Comparison of ENCODE assay signal across 10 cellular contexts in genomic region chr3:59772416-59773408, GRCh38.
DNase-seq lines count a peak whose midpoint lies in the region; ATAC-seq and TF ChIP-seq lines count a peak whose summit lies in the region.
"Had no signal": no experiment of that assay in that cellular context is flagged by ENCODE, and none has a peak within 500 bp of the region (broad histone marks: within the 10 kb centered on the region; RNA-seq: fewer than 3 reads in every experiment).

No MANE protein-coding gene starts in this region.

- intact Hi-C loops in IMR-90 (cut with micrococcal nuclease): loop anchor here (10.0 kb wide), 2 partner anchors 138 to 348 kb away; no protein-coding TSS in a partner anchor

- peaks cover 23% of the 10 kb centered on the region for H3K9me1 ChIP-seq in IMR-90 (ENCODE audit: insufficient read depth, low read length)

- CTCF ChIA-PET in IMR-90 (lab: Yijun Ruan, JAX): interaction anchor here (0.7 to 1.0 kb wide), 2 partner anchors 9 to 85 kb away, joined by 3 to 4 read pairs; no protein-coding TSS in a partner anchor
- CTCF ChIA-PET in activated CD4-positive, alpha-beta T cell treated with anti-CD3 and anti-CD28 coated beads, Interleukin-2, amount 10 ng/mL, durations not matched to agents 7 days and 5 days (lab: Charles Lee): interaction anchor here (0.6 to 1.5 kb wide), 5 partner anchors 11 to 459 kb away, joined by 3 to 4 read pairs (median 3); no protein-coding TSS in a partner anchor

- peak overlapping the region; percentile 35; the same call in 2 of the 3 replicates for H2BK15ac ChIP-seq in IMR-90 (ENCODE audit: low read depth, low read length)

- H3K27me3 ChIP-seq in IMR-90 (ENCODE audit: control insufficient read depth, insufficient read depth, low read length): no peaks in the 10 kb centered on the region

- peaks cover 15% of the 10 kb centered on the region for H3K4me1 ChIP-seq in IMR-90 (ENCODE audit: control insufficient read depth, insufficient read depth, low read length)

- no peak overlapping the region for H3K4me3 ChIP-seq in IMR-90 (ENCODE audit: insufficient read depth, low read depth, low read length)
- H3K4me3 ChIP-seq: SK-N-MC had no signal

- peak overlapping the region; percentile 88; the same call in 1 of the 2 replicates for H2AK5ac ChIP-seq in IMR-90 (ENCODE audit: low read depth, low read length)

- H3K36me3 Mint-ChIP-seq in activated CD4-positive, alpha-beta T cell treated with anti-CD3 and anti-CD28 coated beads, Interleukin-2, amount 10 ng/mL, durations not matched to agents 7 days and 5 days (ENCODE audit: low read depth): peaks cover 32% of the 10 kb centered on the region
- no peaks in the 10 kb centered on the region for H3K36me3 Mint-ChIP-seq in brain

- ATAC-seq in IMR-90 (ENCODE audit: low read depth) (no peak), GM19397 (IDR thresholded peaks at IDR 0.05; ENCODE audit: unreplicated experiment) (no peak), HG03108 (IDR thresholded peaks at IDR 0.05; ENCODE audit: unreplicated experiment) (no peak), GM18909 (IDR thresholded peaks at IDR 0.05; ENCODE audit: poor library complexity, unreplicated experiment) (no peak)

- DNase-seq in IMR-90: no peak
- DNase-seq in activated CD4-positive, alpha-beta T cell treated with anti-CD3 and anti-CD28 coated beads, Interleukin-2, amount 10 ng/mL, durations not matched to agents 7 days and 5 days: peak; percentile 82
- peak; percentile 47 for DNase-seq in stimulated activated CD8-positive, alpha-beta memory T cell treated with anti-CD3 and anti-CD28 coated beads, Interleukin-4, amount 100 ng/mL, for 48 hours
- DNase-seq: caudate nucleus, head of caudate nucleus had no signal

- peak overlapping the region; percentile 73 for H4K91ac ChIP-seq in IMR-90 (ENCODE audit: insufficient read depth, low read depth, low read length)

- TF ChIP-seq CTCF in IMR-90 (conservative IDR thresholded peaks at IDR 0.05; ENCODE audit: low read depth, low read length): no peak
- no peak for TF ChIP-seq CTCF in brain (conservative IDR thresholded peaks at IDR 0.05)

- H3K14ac ChIP-seq in IMR-90 (replicated peaks; ENCODE audit: low read depth, low read length): peak overlapping the region; percentile 65

- H2BK20ac ChIP-seq in IMR-90 (ENCODE audit: low read depth, low read length): peak overlapping the region; percentile 89

- no peaks in the 10 kb centered on the region for H4K20me1 ChIP-seq in IMR-90 (ENCODE audit: insufficient read depth, low read length)

- peak overlapping the region; percentile 58 for H4K5ac ChIP-seq in IMR-90 (ENCODE audit: low read depth, low read length)

- H3K4me1 Mint-ChIP-seq in activated CD4-positive, alpha-beta T cell treated with anti-CD3 and anti-CD28 coated beads, Interleukin-2, amount 10 ng/mL, durations not matched to agents 7 days and 5 days: peaks cover 53% of the 10 kb centered on the region
- peaks cover 54% of the 10 kb centered on the region for H3K4me1 Mint-ChIP-seq in brain

- POLR2A ChIA-PET in IMR-90 (lab: Charles Lee; ENCODE audit: unreplicated experiment): interaction anchor here (0.6 to 0.7 kb wide), 2 partner anchors 10 to 45 kb away, joined by 3 read pairs; no protein-coding TSS in a partner anchor
- POLR2A ChIA-PET in activated CD4-positive, alpha-beta T cell treated with anti-CD3 and anti-CD28 coated beads, Interleukin-2, amount 10 ng/mL, durations not matched to agents 7 days and 5 days (lab: Charles Lee): interaction anchor here (1.1 kb wide), 1 partner anchor 9 kb away, joined by 5 read pairs; no protein-coding TSS in a partner anchor

- H3K9me3 ChIP-seq in IMR-90 (ENCODE audit: control insufficient read depth, insufficient read depth, low read length): no peaks in the 10 kb centered on the region

- H3K56ac ChIP-seq in IMR-90 (ENCODE audit: extremely low read depth, insufficient read depth, low read length): peak overlapping the region; percentile 22; the same call in 1 of the 2 replicates

- in situ Hi-C loops in IMR-90 (cut with MboI; ENCODE audit: low sequenced_read_pairs): no loop called here

- H2BK5ac ChIP-seq in IMR-90 (ENCODE audit: low read depth, low read length, poor library complexity, severe bottlenecking): peak overlapping the region; percentile 79

- H2BK120ac ChIP-seq in IMR-90 (ENCODE audit: low read depth, low read length): peak overlapping the region; percentile 89

- peak overlapping the region; percentile 80 for H3K27ac Mint-ChIP-seq in activated CD4-positive, alpha-beta T cell treated with anti-CD3 and anti-CD28 coated beads, Interleukin-2, amount 10 ng/mL, durations not matched to agents 7 days and 5 days
- peak overlapping the region; percentile 6 to 77 (median 42) for H3K27ac Mint-ChIP-seq in brain

- TF ChIP-seq POLR2A in IMR-90 (IDR thresholded peaks at IDR 0.05; ENCODE audit: low read depth, low read length): no peak

- H3K36me3 ChIP-seq in IMR-90 (ENCODE audit: control insufficient read depth, insufficient read depth, low read length): no peaks in the 10 kb centered on the region

- peak overlapping the region; percentile 5 to 68; a peak in 3 of 4 replicates for H4K8ac ChIP-seq in IMR-90 (ENCODE audit: low read depth in 2 of 2, low read length in 2 of 2)

- 100% methylated on average over 1 of the region's 12 CpGs; no CpG with 5 or more reads in 1 of the 2 experiments for WGBS in IMR-90 (ENCODE audit: extremely low coverage in 2 of 2, insufficient read length in 1 of 2), 2 experiments

- H3K4ac ChIP-seq in IMR-90 (ENCODE audit: low read depth, low read length): peak overlapping the region; percentile 82

- H3K27ac ChIP-seq in IMR-90 (ENCODE audit: insufficient read depth, low read length): no peak overlapping the region
- H3K27ac ChIP-seq: SK-N-MC had no signal

- no peaks in the 10 kb centered on the region for H3K9me3 Mint-ChIP-seq in activated CD4-positive, alpha-beta T cell treated with anti-CD3 and anti-CD28 coated beads, Interleukin-2, amount 10 ng/mL, durations not matched to agents 7 days and 5 days
- no peaks in the 10 kb centered on the region for H3K9me3 Mint-ChIP-seq in brain

- TF ChIP-seq RAD21 in IMR-90 (IDR thresholded peaks at IDR 0.05; ENCODE audit: low read length): no peak

- no peak overlapping the region for H3K4me2 ChIP-seq in IMR-90 (ENCODE audit: low read depth, low read length)

- H3K23ac ChIP-seq in IMR-90 (ENCODE audit: low read depth, low read length): 0 out of 2 replicates have a peak overlapping the region, but pooled peaks have one; percentile 36

- peak overlapping the region; percentile 72 for H3K18ac ChIP-seq in IMR-90 (ENCODE audit: low read depth, low read length)

- no peak overlapping the region for H3K9ac ChIP-seq in IMR-90 (ENCODE audit: low read depth, low read length)

- no peak overlapping the region for H2AFZ ChIP-seq in IMR-90 (replicated peaks; ENCODE audit: low read length, poor library complexity)

- dilution Hi-C loops in IMR-90 (cut with HindIII; ENCODE audit: low sequenced_read_pairs, unreplicated experiment): no loop called here

- no TSS peak for BruUV-seq in IMR-90 (replicated peaks; lab: Mats Ljungman, UMichigan)

- H2AK9ac ChIP-seq in IMR-90 (replicated peaks; ENCODE audit: low read depth, low read length, poor library complexity): no peak overlapping the region

- H3K79me1 ChIP-seq in IMR-90 (ENCODE audit: low read depth in 1 of 2, low read length in 2 of 2): no peaks in the 10 kb centered on the region

- H3K27me3 Mint-ChIP-seq in activated CD4-positive, alpha-beta T cell treated with anti-CD3 and anti-CD28 coated beads, Interleukin-2, amount 10 ng/mL, durations not matched to agents 7 days and 5 days: no peaks in the 10 kb centered on the region
- peaks cover 21% of the 10 kb centered on the region for H3K27me3 Mint-ChIP-seq in brain

- H3K4me3 Mint-ChIP-seq in activated CD4-positive, alpha-beta T cell treated with anti-CD3 and anti-CD28 coated beads, Interleukin-2, amount 10 ng/mL, durations not matched to agents 7 days and 5 days: peak overlapping the region; percentile 23
- H3K4me3 Mint-ChIP-seq in brain: no peak overlapping the region

TF ChIP-seq in IMR-90, 13 proteins besides CTCF, POLR2A, EP300 and RAD21:
- TF ChIP-seq BHLHE40 (IDR thresholded peaks at IDR 0.05; ENCODE audit: low read depth, low read length) (no peak), SMC3 (IDR thresholded peaks at IDR 0.05; ENCODE audit: low read depth, low read length) (no peak), MAZ (IDR thresholded peaks at IDR 0.05; ENCODE audit: borderline replicate concordance, low read depth, low read length) (no peak), NFE2L2 (IDR thresholded peaks at IDR 0.05; ENCODE audit: low read depth, low read length) (no peak), MAFK (IDR thresholded peaks at IDR 0.05; ENCODE audit: low read depth, low read length) (no peak), CEBPB (IDR thresholded peaks at IDR 0.05; ENCODE audit: low read depth, low read length) (no peak), CHD1 (IDR thresholded peaks at IDR 0.05; ENCODE audit: low read depth, low read length) (no peak)
